Comparison of ENCODE assay signal across 22 cellular contexts in the genomic region with DNA sequence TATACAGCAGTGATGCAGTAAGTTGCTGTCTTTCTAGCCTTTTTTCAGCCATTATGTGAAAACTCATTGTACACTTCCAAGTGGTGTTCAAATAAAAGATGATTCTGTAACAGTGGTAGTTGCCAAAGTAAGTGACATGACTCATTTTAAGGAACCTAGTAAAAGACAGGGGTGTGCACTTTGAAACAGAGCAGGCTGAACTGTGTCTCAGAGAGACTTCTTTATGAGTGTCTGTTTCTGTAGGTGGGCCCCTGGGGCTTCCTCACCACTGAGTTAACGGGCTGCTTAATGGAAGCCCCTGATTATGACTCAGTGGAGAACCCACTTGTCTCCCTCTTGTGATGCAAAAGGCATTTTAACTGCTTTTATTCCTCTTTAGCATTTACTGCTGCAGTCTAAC.
A peak's percentile ranks its signal among the peaks of the same experiment; 100 is the strongest.
DNase-seq lines count a peak whose midpoint lies in the region; ATAC-seq, FAIRE-seq and TF ChIP-seq lines count a peak whose summit lies in the region.
"Had no signal": no experiment of that assay in that cellular context is flagged by ENCODE, and none has a peak within 500 bp of the region (broad histone marks: within the 10 kb centered on the region; RNA-seq: fewer than 3 reads in every experiment).

No MANE protein-coding gene starts in this region.

- DNase-seq in HepG2 (ENCODE audit: low spot score) (no peak), adipocyte (ENCODE audit: low read depth) (no peak), sciatic nerve (ENCODE audit: low spot score) (no peak), ecto neural progenitor cell (ENCODE audit: low spot score) (no peak), GM13976 (ENCODE audit: low spot score) (no peak), uterus (no peak)
- DNase-seq: ACHN, DMS79 treated with DMSO at 0.1 percent for 48 hours, H7, HFFc6, IMR-90, Karpas-422, MV-4-11, NCI-H187, NCI-H2107, NCI-H226, NCI-H524, NCI-H82 had no signal

- H3K4me1 ChIP-seq in liver (ENCODE audit: control insufficient read depth in 4 of 4, insufficient read depth in 4 of 4, low read length in 3 of 4) (peaks cover 2 to 32% (median 22%) of the 10 kb centered on the region in 4 donors), HepG2 (ENCODE audit: insufficient read depth, low read length) (no peaks in the 10 kb centered on the region), adipocyte (ENCODE audit: control insufficient read depth, insufficient read depth, low read length) (peaks cover 47% of the 10 kb centered on the region), uterus (no peaks in the 10 kb centered on the region)

- intact Hi-C loops in HepG2 (cut with micrococcal nuclease; ENCODE audit: unreplicated experiment), result no loop called here
- intact Hi-C loops in sciatic nerve (cut with DNase I), result no loop called here
- intact Hi-C loops in uterus (cut with DNase I; ENCODE audit: low total_unique reads), result no loop called here

- CTCF ChIA-PET in HepG2 (lab: Yijun Ruan, JAX; ENCODE audit: low intra/inter-chr PET ratio, low total read pairs), result no interaction called here

- TF ChIP-seq POLR2A in HepG2 (IDR thresholded peaks at IDR 0.05; ENCODE audit: insufficient read depth in 1 of 2, low read depth in 2 of 2, low read length in 2 of 2), result no peak
- TF ChIP-seq POLR2A in uterus (IDR thresholded peaks at IDR 0.05), result no peak

- no peaks in the 10 kb centered on the region for H3K36me3 ChIP-seq in liver (ENCODE audit: control insufficient read depth in 4 of 4, insufficient read depth in 3 of 4, low read depth in 1 of 4, low read length in 3 of 4)
- no peaks in the 10 kb centered on the region for H3K36me3 ChIP-seq in HepG2 (replicated peaks in 1 of 2; ENCODE audit: control insufficient read depth in 1 of 2, insufficient read depth in 2 of 2, low read length in 2 of 2)
- H3K36me3 ChIP-seq in adipocyte (ENCODE audit: control insufficient read depth, insufficient read depth, low read length, severe bottlenecking), result no peaks in the 10 kb centered on the region
- H3K36me3 ChIP-seq in uterus, result no peaks in the 10 kb centered on the region

- H3K4me3 ChIP-seq in liver (ENCODE audit: low read depth in 1 of 3, low read length in 3 of 3) (no peak overlapping the region), HepG2 (replicated peaks in 1 of 3; ENCODE audit: insufficient read depth in 1 of 3, low read depth in 2 of 3, low read length in 3 of 3) (no peak overlapping the region), adipocyte (ENCODE audit: low read length) (peak overlapping the region; percentile 42), uterus (no peak overlapping the region)
- H3K4me3 ChIP-seq: SK-N-MC had no signal

- no peak for ATAC-seq in HepG2
- ATAC-seq in sciatic nerve, result peak; percentile 55

- POLR2A ChIA-PET in HepG2 (lab: Yijun Ruan, JAX), result no interaction called here

- H4K20me1 ChIP-seq in HepG2 (ENCODE audit: insufficient read depth, low read length), result no peaks in the 10 kb centered on the region

- no peak overlapping the region for H2AFZ ChIP-seq in HepG2 (ENCODE audit: low read length)

- no peaks in the 10 kb centered on the region for H3K9me3 ChIP-seq in liver (ENCODE audit: control insufficient read depth in 4 of 4, low read length in 3 of 4)
- no peaks in the 10 kb centered on the region for H3K9me3 ChIP-seq in HepG2 (ENCODE audit: low read length)
- H3K9me3 ChIP-seq in adipocyte (ENCODE audit: control insufficient read depth, low read length), result no peaks in the 10 kb centered on the region
- H3K9me3 ChIP-seq in uterus, result no peaks in the 10 kb centered on the region

- no peak for TF ChIP-seq CTCF in liver (IDR thresholded peaks at IDR 0.05; ENCODE audit: low read depth, low read length, missing input control)
- TF ChIP-seq CTCF in HepG2 (CRISPR knock-in tag; IDR thresholded peaks at IDR 0.05), result no peak
- no peak for TF ChIP-seq CTCF in GM13976 (IDR thresholded peaks at IDR 0.05; ENCODE audit: borderline replicate concordance, control extremely low read depth, extremely low read depth, insufficient read depth, missing control alignments)
- TF ChIP-seq CTCF in uterus (IDR thresholded peaks at IDR 0.05), result no peak

- TF ChIP-seq EP300 in HepG2 (IDR thresholded peaks at IDR 0.05; ENCODE audit: low read depth in 2 of 2, low read length in 2 of 2) (no peak), HepG2 (CRISPR knock-in tag; IDR thresholded peaks at IDR 0.05; ENCODE audit: borderline replicate concordance) (no peak)

- in situ Hi-C loops in HepG2 (cut with HindIII; ENCODE audit: extremely low pct_ligation_motif_present, low pct_unique_long_range_greater_than_20kb), result no loop called here
- in situ Hi-C loops in GM13976 (cut with MboI; ENCODE audit: low sequenced_read_pairs, unreplicated experiment), result no loop called here

- H3K79me2 ChIP-seq in HepG2 (ENCODE audit: insufficient read depth, low read length), result no peaks in the 10 kb centered on the region

- no peak for FAIRE-seq in HepG2 (lab: Jason Lieb, UNC)

- no peak overlapping the region for H3K9ac ChIP-seq in liver (ENCODE audit: low read depth in 1 of 2, low read length in 2 of 2)
- no peak overlapping the region for H3K9ac ChIP-seq in HepG2 (ENCODE audit: insufficient read depth, low read depth, low read length)
- peak overlapping the region; percentile 68 for H3K9ac ChIP-seq in adipocyte (ENCODE audit: low read length)

- 87% methylated on average over 1 of the region's 1 CpG for WGBS in liver
- WGBS in HepG2 (ENCODE audit: low lambda C conversion rate), result 15% methylated on average over 1 of the region's 1 CpG

- no peak overlapping the region for H3K4me2 ChIP-seq in HepG2 (ENCODE audit: low read depth, low read length)

- H3K27me3 ChIP-seq in liver (ENCODE audit: control insufficient read depth in 4 of 4, insufficient read depth in 4 of 4, low read length in 3 of 4) (no peaks in the 10 kb centered on the region), HepG2 (ENCODE audit: control insufficient read depth in 1 of 2, insufficient read depth in 2 of 2, low read length in 2 of 2) (no peaks in the 10 kb centered on the region; a peak in 1 of 5 replicates), adipocyte (replicated peaks; ENCODE audit: control insufficient read depth, insufficient read depth, low read length) (no peaks in the 10 kb centered on the region), uterus (no peaks in the 10 kb centered on the region)

- no peak for TF ChIP-seq RAD21 in liver (IDR thresholded peaks at IDR 0.05)
- TF ChIP-seq RAD21 in HepG2 (CRISPR knock-in tag; IDR thresholded peaks at IDR 0.05), result no peak

- H3K27ac ChIP-seq in liver (ENCODE audit: low read depth in 1 of 2, low read length in 2 of 2), result peak overlapping the region; percentile 70 to 80
- no peak overlapping the region for H3K27ac ChIP-seq in HepG2 (ENCODE audit: extremely low read length, insufficient read depth, low read length)
- H3K27ac ChIP-seq in uterus, result no peak overlapping the region
- H3K27ac ChIP-seq: C4-2B, HL-60, SK-N-MC had no signal

- BruUV-seq in HepG2 (replicated peaks; lab: Mats Ljungman, UMichigan), result no TSS peak

TF ChIP-seq in liver, 16 proteins besides CTCF, POLR2A, EP300 and RAD21 (continues in another document):
- no peak for TF ChIP-seq HNF4G (IDR thresholded peaks at IDR 0.05)
- TF ChIP-seq JUND (IDR thresholded peaks at IDR 0.05), result no peak
- no peak for TF ChIP-seq TAF1 (conservative IDR thresholded peaks at IDR 0.05)
- no peak for TF ChIP-seq FOXA2 (IDR thresholded peaks at IDR 0.05)
- TF ChIP-seq, protein P1, sequence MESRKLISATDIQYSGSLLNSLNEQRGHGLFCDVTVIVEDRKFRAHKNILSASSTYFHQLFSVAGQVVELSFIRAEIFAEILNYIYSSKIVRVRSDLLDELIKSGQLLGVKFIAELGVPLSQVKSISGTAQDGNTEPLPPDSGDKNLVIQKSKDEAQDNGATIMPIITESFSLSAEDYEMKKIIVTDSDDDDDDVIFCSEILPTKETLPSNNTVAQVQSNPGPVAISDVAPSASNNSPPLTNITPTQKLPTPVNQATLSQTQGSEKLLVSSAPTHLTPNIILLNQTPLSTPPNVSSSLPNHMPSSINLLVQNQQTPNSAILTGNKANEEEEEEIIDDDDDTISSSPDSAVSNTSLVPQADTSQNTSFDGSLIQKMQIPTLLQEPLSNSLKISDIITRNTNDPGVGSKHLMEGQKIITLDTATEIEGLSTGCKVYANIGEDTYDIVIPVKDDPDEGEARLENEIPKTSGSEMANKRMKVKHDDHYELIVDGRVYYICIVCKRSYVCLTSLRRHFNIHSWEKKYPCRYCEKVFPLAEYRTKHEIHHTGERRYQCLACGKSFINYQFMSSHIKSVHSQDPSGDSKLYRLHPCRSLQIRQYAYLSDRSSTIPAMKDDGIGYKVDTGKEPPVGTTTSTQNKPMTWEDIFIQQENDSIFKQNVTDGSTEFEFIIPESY (IDR thresholded peaks at IDR 0.05), result no peak
- no peak for TF ChIP-seq YY1 (IDR thresholded peaks at IDR 0.05)
- TF ChIP-seq HNF4A (conservative IDR thresholded peaks at IDR 0.05), result no peak
- no peak for TF ChIP-seq GABPA (IDR thresholded peaks at IDR 0.05 in 1 of 2, conservative IDR thresholded peaks at IDR 0.05 in 1 of 2)

TF ChIP-seq in HepG2, 621 proteins besides CTCF, POLR2A, EP300 and RAD21:
- TF ChIP-seq HOXA9 (CRISPR knock-in tag; IDR thresholded peaks at IDR 0.05; ENCODE audit: borderline replicate concordance), result no peak

Comparison
In these comparisons a context has a peak if more than half of its experiments do, and no peak if none do; other contexts are left out.
1. H3K27ac ChIP-seq: peak in liver (2 of 2); none in HepG2 (single experiment) and uterus (0 of 2).